8 cellular contexts compared by ENCODE assay signal in genomic region chr17:4986403-4986802, GRCh38. TPM values are rescaled to one million over a fixed set of nuclear protein-coding genes. Genes with fewer than 3 reads are reported as not detected.
A peak's percentile ranks its signal among the peaks of the same experiment; 100 is the strongest.
DNase-seq lines count a peak whose midpoint lies in the region; ATAC-seq, FAIRE-seq and TF ChIP-seq lines count a peak whose summit lies in the region.

No MANE protein-coding gene starts in this region.

- no peak for TF ChIP-seq POLR2A in H54 (IDR thresholded peaks at IDR 0.05; ENCODE audit: low read depth, low read length)

- ATAC-seq in HG02588 (IDR thresholded peaks at IDR 0.05; ENCODE audit: unreplicated experiment), result no peak
- no peak for ATAC-seq in HG03175 (IDR thresholded peaks at IDR 0.05; ENCODE audit: unreplicated experiment)

- no peaks in the 10 kb centered on the region for H3K36me3 ChIP-seq in PC-9 (ENCODE audit: low read depth)

- no peaks in the 10 kb centered on the region for H3K9me2 ChIP-seq in PC-9 (ENCODE audit: insufficient read depth)

- FAIRE-seq in H54 (lab: Jason Lieb, UNC), result no peak

- H3K27ac Mint-ChIP-seq in endothelial cell (ENCODE audit: unreplicated experiment) (peak overlapping the region; percentile 48), osteocyte (ENCODE audit: unreplicated experiment) (peak overlapping the region; percentile 94)

- peak; percentile 55 for DNase-seq in EH (ENCODE audit: low read depth)
- peak in 1 of 2 experiments; percentile 37 for DNase-seq in PC-9
- DNase-seq in endothelial cell (ENCODE audit: low spot score), result no peak
- no peak for DNase-seq in osteocyte (ENCODE audit: extremely low spot score, unreplicated experiment)
- no peak for DNase-seq in GM10266 (ENCODE audit: extremely low spot score)
- no peak for DNase-seq in H54 (ENCODE audit: insufficient read length, low spot score)

- H3K27me3 Mint-ChIP-seq in endothelial cell (ENCODE audit: unreplicated experiment), result peaks cover 20% of the 10 kb centered on the region
- no peaks in the 10 kb centered on the region for H3K27me3 Mint-ChIP-seq in osteocyte (ENCODE audit: unreplicated experiment)

- H3K9me3 Mint-ChIP-seq in endothelial cell (ENCODE audit: unreplicated experiment) (no peaks in the 10 kb centered on the region), osteocyte (ENCODE audit: unreplicated experiment) (no peaks in the 10 kb centered on the region)

- H3K9me3 ChIP-seq in PC-9 (ENCODE audit: insufficient read depth, low read depth), result no peaks in the 10 kb centered on the region

- intact Hi-C loops in PC-9 (cut with micrococcal nuclease; ENCODE audit: unreplicated experiment), result no loop called here

- peak overlapping the region; percentile 95 for H3K4me3 ChIP-seq in PC-9

- H4K20me1 ChIP-seq in PC-9 (ENCODE audit: insufficient read depth), result no peaks in the 10 kb centered on the region

- peaks cover 29% of the 10 kb centered on the region for H3K4me1 Mint-ChIP-seq in endothelial cell (ENCODE audit: unreplicated experiment)
- H3K4me1 Mint-ChIP-seq in osteocyte (ENCODE audit: unreplicated experiment), result peaks cover 30% of the 10 kb centered on the region

- BruUV-seq in PC-9 (replicated peaks; lab: Mats Ljungman, UMichigan), result no TSS peak

- H3K4me3 Mint-ChIP-seq in endothelial cell (ENCODE audit: unreplicated experiment) (peak overlapping the region; percentile 88), osteocyte (ENCODE audit: unreplicated experiment) (peak overlapping the region; percentile 87)

- H3K36me3 Mint-ChIP-seq in endothelial cell (ENCODE audit: low read depth, unreplicated experiment) (peaks cover 25% of the 10 kb centered on the region), osteocyte (ENCODE audit: unreplicated experiment) (peaks cover 3% of the 10 kb centered on the region)

- peak overlapping the region; percentile 93 for H3K4me2 ChIP-seq in PC-9

- peak overlapping the region; percentile 98 for H2AFZ ChIP-seq in PC-9

- H3F3A ChIP-seq in PC-9 (ENCODE audit: insufficient read depth, low read depth), result peaks cover 35% of the 10 kb centered on the region

- peaks cover 23% of the 10 kb centered on the region for H3K4me1 ChIP-seq in PC-9 (replicated peaks; ENCODE audit: insufficient read depth)

- TF ChIP-seq CTCF in PC-9 (conservative IDR thresholded peaks at IDR 0.05), result no peak
- no peak for TF ChIP-seq CTCF in endothelial cell (IDR thresholded peaks at IDR 0.05; ENCODE audit: unreplicated experiment)
- no peak for TF ChIP-seq CTCF in osteocyte (IDR thresholded peaks at IDR 0.05)
- TF ChIP-seq CTCF in GM10266 (IDR thresholded peaks at IDR 0.05; ENCODE audit: control insufficient read depth, insufficient read depth, low read depth, missing control alignments), result no peak

- POLR2A ChIA-PET in PC-9 (lab: Charles Lee; ENCODE audit: unreplicated experiment), result interaction anchor here (0.7 to 1.0 kb wide), 3 partner anchors 12 to 47 kb away, joined by 3 to 4 read pairs (median 4); partner anchors contain the start of genes KIF1C, RNF167, SLC25A11 and SPAG7

- no peaks in the 10 kb centered on the region for H3K27me3 ChIP-seq in PC-9 (ENCODE audit: insufficient read depth, low read depth)

- CTCF ChIA-PET in PC-9 (lab: Charles Lee), result interaction anchor here (1.1 to 2.0 kb wide), 2 partner anchors 18 to 78 kb away, joined by 5 to 10 read pairs; partner anchors contain the start of gene SPAG7

- no peaks in the 10 kb centered on the region for H3K79me2 ChIP-seq in PC-9 (ENCODE audit: low read depth)

- peak overlapping the region; percentile 25 for H3K27ac ChIP-seq in PC-9

RNA-seq across cellular contexts. Expression of gene CAMTA2, which starts 1.1 kb away (rescaled TPM):
- total RNA-seq in PC-9 (2021) (49.2 and 51.1 TPM in 2 replicates), endothelial cell (ENCODE audit: unreplicated experiment) (42.3 TPM), osteocyte (69.4 and 83.5 TPM in 2 replicates)

RNA-seq across cellular contexts. Expression of gene INCA1, which starts 10.9 kb away (rescaled TPM):
- 2.9 and 3.7 TPM in 2 replicates for total RNA-seq in PC-9 (2021)
- total RNA-seq in endothelial cell (ENCODE audit: unreplicated experiment), result 2.2 TPM
- 0.89 and 1.8 TPM in 2 replicates for total RNA-seq in osteocyte

RNA-seq across cellular contexts. Expression of gene KIF1C, which starts 11.3 kb away (rescaled TPM):
- total RNA-seq in PC-9 (2021) (215 and 217 TPM in 2 replicates), endothelial cell (ENCODE audit: unreplicated experiment) (127 TPM), osteocyte (123 and 127 TPM in 2 replicates)

RNA-seq across cellular contexts. Expression of gene SPAG7, which starts 18.8 kb away (rescaled TPM):
- total RNA-seq in PC-9 (2021) (40.3 and 40.4 TPM in 2 replicates), endothelial cell (ENCODE audit: unreplicated experiment) (67.3 TPM), osteocyte (90.8 and 92.9 TPM in 2 replicates)

RNA-seq across cellular contexts. Expression of gene ENO3, which starts 35.5 kb away (rescaled TPM):
- total RNA-seq in PC-9 (2021) (29.0 and 37.2 TPM in 2 replicates), endothelial cell (ENCODE audit: unreplicated experiment) (7.3 TPM), osteocyte (9.4 and 9.5 TPM in 2 replicates)
